19 cellular contexts compared by ENCODE assay signal in the genomic region with DNA sequence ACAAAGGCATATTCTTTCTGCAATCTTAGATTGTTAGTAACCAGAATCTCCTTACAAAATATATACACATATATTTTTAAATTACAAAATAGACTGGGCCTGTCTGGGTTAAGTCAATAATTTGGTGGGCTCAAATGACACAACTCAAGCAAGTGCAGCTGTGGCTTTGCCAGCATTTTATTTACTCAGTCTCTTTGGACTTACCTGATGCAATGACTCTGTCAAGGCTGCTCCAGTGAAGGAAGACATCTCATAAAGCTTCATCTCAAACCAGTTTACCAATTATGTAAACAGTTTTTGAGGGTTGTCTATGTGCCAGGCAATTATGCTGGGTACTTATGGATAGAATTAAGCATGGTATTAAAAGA. TPM values are rescaled to one million over a fixed set of nuclear protein-coding genes. Genes with fewer than 3 reads are reported as not detected.
DNase-seq lines count a peak whose midpoint lies in the region; ATAC-seq and TF ChIP-seq lines count a peak whose summit lies in the region.
"Had no signal": no experiment of that assay in that cellular context is flagged by ENCODE, and none has a peak within 500 bp of the region (broad histone marks: within the 10 kb centered on the region; RNA-seq: fewer than 3 reads in every experiment).

No MANE protein-coding gene starts in this region.

- no peak overlapping the region for H3K4me3 ChIP-seq in A673 (ENCODE audit: low read depth, low read length, poor library complexity, severe bottlenecking)
- H3K4me3 ChIP-seq: heart right ventricle, SK-N-MC, thyroid gland had no signal

- H3K4me1 ChIP-seq in A673 (ENCODE audit: insufficient read depth, low read length, poor library complexity, severe bottlenecking) = no peaks in the 10 kb centered on the region

- no peak for TF ChIP-seq CTCF in A673 (conservative IDR thresholded peaks at IDR 0.05; ENCODE audit: low read depth, low read length)

- POLR2A ChIA-PET in A673 (lab: Charles Lee; ENCODE audit: low non-redundant PET) = no interaction called here

- H3K9me3 ChIP-seq in A673 (ENCODE audit: low read depth, low read length, poor library complexity, severe bottlenecking) = no peaks in the 10 kb centered on the region
- H3K9me3 ChIP-seq: heart right ventricle, thyroid gland had no signal

- no peak overlapping the region for H3K27ac ChIP-seq in A673 (ENCODE audit: low read depth, low read length, poor library complexity, severe bottlenecking)
- H3K27ac ChIP-seq: brain microvascular endothelial cell, SK-N-MC had no signal

- H3K27me3 ChIP-seq in A673 (replicated peaks; ENCODE audit: insufficient read depth, low read depth, low read length, poor library complexity) = no peaks in the 10 kb centered on the region
- H3K27me3 ChIP-seq: brain microvascular endothelial cell, heart right ventricle, thyroid gland had no signal

- H3K36me3 ChIP-seq in A673 (ENCODE audit: insufficient read depth, low read length, poor library complexity, severe bottlenecking) = no peaks in the 10 kb centered on the region
- H3K36me3 ChIP-seq: brain microvascular endothelial cell, heart right ventricle, thyroid gland had no signal

- CTCF ChIA-PET in A673 (lab: Charles Lee) = no interaction called here

- no TSS peak for BruUV-seq in A673 (replicated peaks; lab: Mats Ljungman, UMichigan)

- ATAC-seq in left lobe of liver = peak; percentile 37
- no peak for ATAC-seq in HG03439 (IDR thresholded peaks at IDR 0.05; ENCODE audit: unreplicated experiment)
- ATAC-seq: stimulated activated naive CD8-positive, alpha-beta T cell treated with anti-CD3 and anti-CD28 coated beads, Interleukin-15, amount 100 ng/mL, for 72 hours; T-helper 17 cell had no signal

- intact Hi-C loops in A673 (cut with micrococcal nuclease; ENCODE audit: unreplicated experiment) = no loop called here

- DNase-seq in DMS53 treated with DMSO at 0.1 percent for 48 hours (lab: John Stamatoyannopoulos, UW; ENCODE audit: unreplicated experiment) (peak; percentile 84), NCI-H1105 treated with DMSO at 0.1 percent for 48 hours (lab: John Stamatoyannopoulos, UW) (peak; percentile 87), NCI-H69 (lab: John Stamatoyannopoulos, UW) (peak; percentile 4), left lobe of liver (ENCODE audit: low spot score) (no peak), A673 (ENCODE audit: low spot score) (no peak), midbrain (lab: John Stamatoyannopoulos, UW) (no peak)
- DNase-seq: activated CD4-positive, alpha-beta T cell treated with anti-CD3 and anti-CD28 coated beads, Interleukin-2, amount 10 ng/mL, durations not matched to agents 24 days and 14 days; activated naive CD4-positive, alpha-beta T cell; activated T-cell treated with anti-CD3 and anti-CD28 coated beads, Interleukin-2, amount 50 U/mL, for 48 hours; brain microvascular endothelial cell; heart right ventricle; KG1; NCI-H2081 treated with DMSO at 0.1 percent for 48 hours; stimulated activated naive CD8-positive, alpha-beta T cell treated with anti-CD3 and anti-CD28 coated beads, Interleukin-15, amount 100 ng/mL, for 72 hours; T-helper 17 cell; thyroid gland had no signal

RNA-seq across cellular contexts. Expression of gene ABCA4, which starts 22.8 kb away (rescaled TPM):
- total RNA-seq in left lobe of liver = 0.83 TPM
- total RNA-seq in A673 (2021) = 0.09 and 0.44 TPM in 2 replicates
- total RNA-seq: epithelial cell of proximal tubule, T-helper 17 cell had no signal

Comparison
In these comparisons a context has a peak if more than half of its experiments do, and no peak if none do; other contexts are left out.
1. DNase-seq: peak in DMS53 treated with DMSO at 0.1 percent for 48 hours (single experiment), NCI-H1105 treated with DMSO at 0.1 percent for 48 hours (single experiment) and NCI-H69 (single experiment); none in left lobe of liver (single experiment), A673 (single experiment) and midbrain (single experiment).